ENCODE assay signal across 3 cellular contexts in genomic region chr11:64789331-64790204, GRCh38.
TF ChIP-seq lines count a peak whose summit lies in the region.

No MANE protein-coding gene starts in this region.

TF ChIP-seq in SK-N-SH, 30 proteins besides CTCF, POLR2A, EP300 and RAD21:
- TF ChIP-seq FOXM1 (IDR thresholded peaks at IDR 0.05; ENCODE audit: low read depth), result no peak
- TF ChIP-seq, protein P1, sequence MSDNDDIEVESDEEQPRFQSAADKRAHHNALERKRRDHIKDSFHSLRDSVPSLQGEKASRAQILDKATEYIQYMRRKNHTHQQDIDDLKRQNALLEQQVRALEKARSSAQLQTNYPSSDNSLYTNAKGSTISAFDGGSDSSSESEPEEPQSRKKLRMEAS (IDR thresholded peaks at IDR 0.05; ENCODE audit: low read depth), result no peak

TF ChIP-seq in SK-N-SH treated with all-trans-retinoic acid at 6 μM for 48 hours, 23 proteins besides CTCF, POLR2A, EP300 and RAD21:
- TF ChIP-seq ZC3H10 (CRISPR knock-in tag; IDR thresholded peaks at IDR 0.05) (no peak), ZFP30 (CRISPR knock-in tag; IDR thresholded peaks at IDR 0.05) (no peak), ZNF70 (CRISPR knock-in tag; IDR thresholded peaks at IDR 0.05) (no peak), CSDC2 (CRISPR knock-in tag; IDR thresholded peaks at IDR 0.05) (no peak), ESRRG (CRISPR knock-in tag; IDR thresholded peaks at IDR 0.05) (no peak), RARB (CRISPR knock-in tag; IDR thresholded peaks at IDR 0.05) (no peak), BACH2 (CRISPR knock-in tag; IDR thresholded peaks at IDR 0.05; ENCODE audit: borderline replicate concordance) (no peak), ARNTL (CRISPR knock-in tag; IDR thresholded peaks at IDR 0.05; ENCODE audit: borderline replicate concordance, low read depth) (no peak), TOX (CRISPR knock-in tag; IDR thresholded peaks at IDR 0.05; ENCODE audit: borderline replicate concordance) (no peak), SNAI2 (CRISPR knock-in tag; IDR thresholded peaks at IDR 0.05) (no peak), ZFP3 (CRISPR knock-in tag; IDR thresholded peaks at IDR 0.05) (no peak), ISL1 (CRISPR knock-in tag; IDR thresholded peaks at IDR 0.05) (no peak), TCF4 (CRISPR knock-in tag; IDR thresholded peaks at IDR 0.05; ENCODE audit: borderline replicate concordance) (no peak), CSRNP3 (CRISPR knock-in tag; IDR thresholded peaks at IDR 0.05) (no peak), POU6F1 (CRISPR knock-in tag; IDR thresholded peaks at IDR 0.05; ENCODE audit: borderline replicate concordance, low read depth) (no peak), TSHZ2 (CRISPR knock-in tag; IDR thresholded peaks at IDR 0.05) (no peak), OSR1 (CRISPR knock-in tag; IDR thresholded peaks at IDR 0.05) (no peak)
- TF ChIP-seq, protein P2, sequence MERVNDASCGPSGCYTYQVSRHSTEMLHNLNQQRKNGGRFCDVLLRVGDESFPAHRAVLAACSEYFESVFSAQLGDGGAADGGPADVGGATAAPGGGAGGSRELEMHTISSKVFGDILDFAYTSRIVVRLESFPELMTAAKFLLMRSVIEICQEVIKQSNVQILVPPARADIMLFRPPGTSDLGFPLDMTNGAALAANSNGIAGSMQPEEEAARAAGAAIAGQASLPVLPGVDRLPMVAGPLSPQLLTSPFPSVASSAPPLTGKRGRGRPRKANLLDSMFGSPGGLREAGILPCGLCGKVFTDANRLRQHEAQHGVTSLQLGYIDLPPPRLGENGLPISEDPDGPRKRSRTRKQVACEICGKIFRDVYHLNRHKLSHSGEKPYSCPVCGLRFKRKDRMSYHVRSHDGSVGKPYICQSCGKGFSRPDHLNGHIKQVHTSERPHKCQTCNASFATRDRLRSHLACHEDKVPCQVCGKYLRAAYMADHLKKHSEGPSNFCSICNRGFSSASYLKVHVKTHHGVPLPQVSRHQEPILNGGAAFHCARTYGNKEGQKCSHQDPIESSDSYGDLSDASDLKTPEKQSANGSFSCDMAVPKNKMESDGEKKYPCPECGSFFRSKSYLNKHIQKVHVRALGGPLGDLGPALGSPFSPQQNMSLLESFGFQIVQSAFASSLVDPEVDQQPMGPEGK (CRISPR knock-in tag; IDR thresholded peaks at IDR 0.05; ENCODE audit: borderline replicate concordance), result no peak

TF ChIP-seq in endothelial cell of umbilical vein, 7 proteins besides CTCF, POLR2A, EP300 and RAD21:
- TF ChIP-seq GATA2 (IDR thresholded peaks at IDR 0.05; ENCODE audit: insufficient read depth, insufficient read length, low read depth, low read length) (no peak), JUN (IDR thresholded peaks at IDR 0.05; ENCODE audit: borderline replicate concordance, insufficient read depth, insufficient read length, low read depth) (no peak), EZH2 (IDR thresholded peaks at IDR 0.05; ENCODE audit: borderline replicate concordance, low read depth, low read length, severe bottlenecking) (no peak), POLR2AphosphoS5 (IDR thresholded peaks at IDR 0.05; ENCODE audit: insufficient read depth, low read depth, low read length) (no peak), MYC (IDR thresholded peaks at IDR 0.05; ENCODE audit: low read depth, low read length) (no peak), FOS (IDR thresholded peaks at IDR 0.05; ENCODE audit: borderline replicate concordance, insufficient read depth, low read length) (no peak)
- TF ChIP-seq, protein P1 (IDR thresholded peaks at IDR 0.05; ENCODE audit: insufficient read depth, insufficient read length), result no peak
